In genomic region chr14:24240110-24240918, GRCh38 we compare ENCODE assay signal across 11 cellular contexts. TPM values are rescaled to one million over a fixed set of nuclear protein-coding genes. Genes with fewer than 3 reads are reported as not detected.
A peak's percentile ranks its signal among the peaks of the same experiment; 100 is the strongest.
DNase-seq lines count a peak whose midpoint lies in the region; ATAC-seq, FAIRE-seq and TF ChIP-seq lines count a peak whose summit lies in the region.
"Had no signal": no experiment of that assay in that cellular context is flagged by ENCODE, and none has a peak within 500 bp of the region (broad histone marks: within the 10 kb centered on the region; RNA-seq: fewer than 3 reads in every experiment).

No MANE protein-coding gene starts in this region.

- DNase-seq in cardiac septum (ENCODE audit: low spot score) (peak; percentile 53), Right ventricle myocardium inferior (ENCODE audit: missing footprints) (no peak), K562 (ENCODE audit: extremely low read depth in 1 of 4, low spot score in 3 of 4) (no peak), vagina (ENCODE audit: extremely low spot score in 2 of 2) (peak in 1 of 2 donors; percentile 84), Kasumi-1 (lab: John Stamatoyannopoulos, UW) (no peak), DMS 273 treated with DMSO at 0.1 percent for 48 hours (lab: John Stamatoyannopoulos, UW) (no peak)
- no peak for DNase-seq in naive thymus-derived CD4-positive, alpha-beta T cell
- DNase-seq: C1 segment of cervical spinal cord; NCI-H748 treated with DMSO at 0.1 percent for 48 hours; stimulated activated CD4-positive, alpha-beta T cell treated with anti-CD3 and anti-CD28 coated beads, Interleukin-2, amount 100 ng/mL, for 24 hours had no signal

- H3K27ac Mint-ChIP-seq in naive thymus-derived CD4-positive, alpha-beta T cell: peak overlapping the region in 8 of 9 donors; percentile 51 to 100 (median 84)

- POLR2A ChIA-PET in K562 (lab: Yijun Ruan, JAX): interaction anchor here (1.1 kb wide), 1 partner anchor 59 kb away, joined by 4 read pairs; the partner anchor contains the start of genes DHRS1 and NOP9
- POLR2A ChIA-PET in naive thymus-derived CD4-positive, alpha-beta T cell (lab: Charles Lee): interaction anchor here (2.5 to 7.2 kb wide), 9 partner anchors 7 to 190 kb away, joined by 15 to 125 read pairs (median 27); partner anchors contain the start of genes CBLN3, CHMP4A, CIDEB and DHRS1

- peak overlapping the region in 1 of 2 experiments; percentile 58; a peak in 1 of 4 replicates for H3K9ac ChIP-seq in K562 (ENCODE audit: insufficient read depth in 1 of 2, low read depth in 2 of 2, low read length in 2 of 2)

- H3K79me2 ChIP-seq in K562 (ENCODE audit: control insufficient read depth, insufficient read depth, low read length): peaks cover 10% of the 10 kb centered on the region; the same call in 2 of the 3 replicates

- peak overlapping the region; percentile 13 to 99 (median 87) for H3K4me3 Mint-ChIP-seq in naive thymus-derived CD4-positive, alpha-beta T cell

- peaks cover 57% of the 10 kb centered on the region for H3K36me3 ChIP-seq in K562 (ENCODE audit: control insufficient read depth, insufficient read depth, low read length)
- H3K36me3 ChIP-seq in naive thymus-derived CD4-positive, alpha-beta T cell (ENCODE audit: control insufficient read depth in 2 of 3, insufficient read depth in 3 of 3, low read length in 3 of 3): peaks cover 20 to 58% (median 26%) of the 10 kb centered on the region in 3 experiments
- H3K36me3 ChIP-seq in vagina: peaks cover 0 to 54% of the 10 kb centered on the region in 2 donors

- 82% methylated on average over 9 of the region's 9 CpGs for WGBS in K562 (ENCODE audit: insufficient coverage, low coverage, missing lambda C conversion rate)

- intact Hi-C loops in cardiac septum (cut with DNase I): loop anchor here (2.0 to 5.0 kb wide), 2 partner anchors 26 to 192 kb away; no protein-coding TSS in a partner anchor
- intact Hi-C loops in Right ventricle myocardium inferior (cut with DNase I): no loop called here
- intact Hi-C loops in K562 (cut with micrococcal nuclease): no loop called here
- intact Hi-C loops in naive thymus-derived CD4-positive, alpha-beta T cell (cut with micrococcal nuclease): no loop called here
- intact Hi-C loops in vagina (cut with DNase I): loop anchor here (5.0 kb wide), 1 partner anchor 192 kb away; no protein-coding TSS in a partner anchor

- no peak for FAIRE-seq in K562 (lab: Jason Lieb, UNC)

- H3K4me3 ChIP-seq in K562 (no peak overlapping the region), vagina (no peak overlapping the region)
- no peak overlapping the region for H3K4me3 ChIP-seq in naive thymus-derived CD4-positive, alpha-beta T cell (ENCODE audit: low read length)

- H3K27me3 ChIP-seq in K562 (ENCODE audit: control insufficient read depth in 2 of 2, insufficient read depth in 2 of 2, low read length in 2 of 2) (no peaks in the 10 kb centered on the region), vagina (no peaks in the 10 kb centered on the region)
- H3K27me3 ChIP-seq in naive thymus-derived CD4-positive, alpha-beta T cell (ENCODE audit: control insufficient read depth in 2 of 2, insufficient read depth in 2 of 2, low read length in 2 of 2): no peaks in the 10 kb centered on the region

- no peaks in the 10 kb centered on the region for H3K9me3 ChIP-seq in K562 (replicated peaks; ENCODE audit: control insufficient read depth, insufficient read depth, low read depth, low read length)
- H3K9me3 ChIP-seq in naive thymus-derived CD4-positive, alpha-beta T cell (ENCODE audit: control insufficient read depth in 2 of 3, low read length in 3 of 3): no peaks in the 10 kb centered on the region
- H3K9me3 ChIP-seq in vagina: no peaks in the 10 kb centered on the region

- no peak for ATAC-seq in Right ventricle myocardium inferior
- no peak for ATAC-seq in K562
- no peak for ATAC-seq in naive thymus-derived CD4-positive, alpha-beta T cell
- no peak for ATAC-seq in HG03196 (IDR thresholded peaks at IDR 0.05; ENCODE audit: unreplicated experiment)

- no peaks in the 10 kb centered on the region for H3K27me3 Mint-ChIP-seq in naive thymus-derived CD4-positive, alpha-beta T cell

- TF ChIP-seq RAD21 in K562 (CRISPR knock-in tag; conservative IDR thresholded peaks at IDR 0.05 in 1 of 2, IDR thresholded peaks at IDR 0.05 in 1 of 2): no peak

- no peak overlapping the region for H3K27ac ChIP-seq in K562 (ENCODE audit: extremely low read depth, low read depth, low read length)
- peak overlapping the region; percentile 98 for H3K27ac ChIP-seq in naive thymus-derived CD4-positive, alpha-beta T cell (ENCODE audit: low read depth, low read length)
- peak overlapping the region; percentile 98 for H3K27ac ChIP-seq in vagina

- H4K20me1 ChIP-seq in K562 (replicated peaks; ENCODE audit: control insufficient read depth, insufficient read depth, low read length): no peaks in the 10 kb centered on the region; the same call in 1 of the 2 replicates

- H3K4me1 ChIP-seq in K562 (replicated peaks in 1 of 2; ENCODE audit: control insufficient read depth in 2 of 2, insufficient read depth in 2 of 2, low read length in 2 of 2) (peaks cover 13 to 15% of the 10 kb centered on the region in 2 experiments; a peak in 4 of 5 replicates), vagina (peaks cover 47% of the 10 kb centered on the region)
- peaks cover 37 to 40% of the 10 kb centered on the region in 2 donors for H3K4me1 ChIP-seq in naive thymus-derived CD4-positive, alpha-beta T cell (ENCODE audit: control insufficient read depth in 2 of 2, insufficient read depth in 2 of 2, low read length in 2 of 2)

- H3K36me3 Mint-ChIP-seq in naive thymus-derived CD4-positive, alpha-beta T cell: peaks cover 11 to 39% (median 32%) of the 10 kb centered on the region in 5 donors

- H3K4me2 ChIP-seq in K562 (ENCODE audit: insufficient read depth, low read length): no peak overlapping the region

- H3K4me1 Mint-ChIP-seq in naive thymus-derived CD4-positive, alpha-beta T cell: peaks cover 52 to 85% (median 67%) of the 10 kb centered on the region in 7 donors

- CTCF ChIA-PET in K562 (lab: Yijun Ruan, JAX; ENCODE audit: low intra/inter-chr PET ratio): no interaction called here
- CTCF ChIA-PET in naive thymus-derived CD4-positive, alpha-beta T cell (lab: Charles Lee): interaction anchor here (7.9 kb wide), 1 partner anchor 59 kb away, joined by 140 read pairs; the partner anchor contains the start of genes DHRS1 and NOP9

- no peak overlapping the region for H2AFZ ChIP-seq in K562 (ENCODE audit: low read depth, low read length)

- peaks cover 0 to 1% (median 0%) of the 10 kb centered on the region in 11 donors for H3K9me3 Mint-ChIP-seq in naive thymus-derived CD4-positive, alpha-beta T cell

- no TSS peak for BruUV-seq in K562 (replicated peaks; lab: Mats Ljungman, UMichigan)

- no peak for TF ChIP-seq EP300 in K562 (IDR thresholded peaks at IDR 0.05; ENCODE audit: low read length)

- no peaks in the 10 kb centered on the region for H3K9me1 ChIP-seq in K562 (ENCODE audit: control insufficient read depth, insufficient read depth, low read length)

- TF ChIP-seq POLR2A in K562 (conservative IDR thresholded peaks at IDR 0.05) (no peak), vagina (IDR thresholded peaks at IDR 0.05) (no peak)

- TF ChIP-seq CTCF in K562 (IDR thresholded peaks at IDR 0.05 in 2 of 3, conservative IDR thresholded peaks at IDR 0.05 in 1 of 3; ENCODE audit: insufficient read depth in 2 of 3, low read depth in 1 of 3, low read length in 3 of 3) (no peak), vagina (IDR thresholded peaks at IDR 0.05) (no peak)

- in situ Hi-C loops in K562 (cut with MboI): loop anchor here (5.0 to 10.0 kb wide), 2 partner anchors 57 to 194 kb away; partner anchors contain the start of genes DHRS1 and NOP9

RNA-seq across cellular contexts. Expression of gene TINF2, which starts 2.1 kb away (rescaled TPM):
- 42.3 TPM for total RNA-seq in cardiac septum
- 33.0 TPM for total RNA-seq in Right ventricle myocardium inferior
- 21.0 and 30.8 TPM in 2 replicates for total RNA-seq in K562 (2011; cell fraction: chromatin; rRNA removed; ENCODE audit: low replicate concordance)
- total RNA-seq in K562 (2011; cell fraction: nucleolus; rRNA removed): 23.3 and 23.8 TPM in 2 replicates
- 18.8 and 21.9 TPM in 2 replicates for total RNA-seq in K562 (2011; cell fraction: nucleoplasm; rRNA removed)
- 13.8 and 19.3 TPM in 2 replicates for total RNA-seq in K562 (2014; rRNA removed)
- 20.2 and 21.5 TPM in 2 replicates for total RNA-seq in K562 (2014; rRNA removed; fragmentation: Illumina TruSeq; extraction: Trizol)
- total RNA-seq in K562 (2015; rRNA removed; fragmentation: Illumina TruSeq; extraction: Trizol): 18.6 and 19.0 TPM in 2 replicates
- 20.9 and 24.1 TPM in 2 replicates for total RNA-seq in K562 (2021)
- polyA plus RNA-seq in K562 (2011; rRNA removed): 15.6 and 18.5 TPM in 2 replicates
- 13.3 and 15.7 TPM in 2 replicates for polyA plus RNA-seq in K562 (2011; cell fraction: cytosol; rRNA removed)
- polyA plus RNA-seq in K562 (2011; cell fraction: nucleus; rRNA removed): 29.9 and 31.3 TPM in 2 replicates
- 21.8 and 23.9 TPM in 2 replicates for polyA plus RNA-seq in K562 (2012)
- polyA plus RNA-seq in K562 (2014; fragmentation: Illumina TruSeq; extraction: Trizol): 31.5 and 33.8 TPM in 2 replicates
- 10 to 100 TPM in 1 of 2 experiments, 1 to 10 TPM in 1; 9.7 to 11.3 TPM for polyA plus RNA-seq in K562 (2014; fragmentation: Nextera tagmentation; extraction: Ambion mirVana)
- 12.0 and 14.9 TPM in 2 replicates for polyA plus RNA-seq in K562 (2014; rRNA removed)
- polyA minus RNA-seq in K562 (2011; rRNA and poly(A)+ RNA removed): 8.1 and 9.1 TPM in 2 replicates
- 5.2 and 5.6 TPM in 2 replicates for polyA minus RNA-seq in K562 (2011; cell fraction: cytosol; rRNA and poly(A)+ RNA removed)
- 11.3 and 14.3 TPM in 2 replicates for polyA minus RNA-seq in K562 (2011; cell fraction: nucleus; rRNA and poly(A)+ RNA removed)
- 100 to 1,000 TPM; 133 to 150 (median 139) TPM for total RNA-seq in naive thymus-derived CD4-positive, alpha-beta T cell
- 100 to 1,000 TPM; 143 to 186 TPM for polyA plus RNA-seq in naive thymus-derived CD4-positive, alpha-beta T cell
- 64.1 TPM for total RNA-seq in vagina

RNA-seq across cellular contexts. Expression of gene GMPR2, which starts 7.6 kb away (rescaled TPM):
- total RNA-seq in cardiac septum (33.2 TPM), Right ventricle myocardium inferior (29.1 TPM), K562 (2014; rRNA removed) (37.9 and 40.0 TPM in 2 replicates), K562 (2014; rRNA removed; fragmentation: Illumina TruSeq; extraction: Trizol) (35.9 and 38.7 TPM in 2 replicates), K562 (2015; rRNA removed; fragmentation: Illumina TruSeq; extraction: Trizol) (29.0 and 30.5 TPM in 2 replicates), K562 (2021) (32.6 and 35.2 TPM in 2 replicates), vagina (35.6 TPM)
- total RNA-seq in K562 (2011; cell fraction: chromatin; rRNA removed; ENCODE audit: low replicate concordance): 55.4 and 58.6 TPM in 2 replicates
- 42.4 and 43.9 TPM in 2 replicates for total RNA-seq in K562 (2011; cell fraction: nucleolus; rRNA removed)
- total RNA-seq in K562 (2011; cell fraction: nucleoplasm; rRNA removed): 34.0 and 44.4 TPM in 2 replicates
- polyA plus RNA-seq in K562 (2011; rRNA removed) (36.3 and 44.1 TPM in 2 replicates), K562 (2014; fragmentation: Illumina TruSeq; extraction: Trizol) (38.8 and 40.5 TPM in 2 replicates), K562 (2014; fragmentation: Nextera tagmentation; extraction: Ambion mirVana) (10 to 100 TPM; 40.0 to 67.4 TPM), K562 (2014; rRNA removed) (26.4 and 28.4 TPM in 2 replicates)
- polyA plus RNA-seq in K562 (2011; cell fraction: cytosol; rRNA removed): 24.1 and 39.4 TPM in 2 replicates
- polyA plus RNA-seq in K562 (2011; cell fraction: nucleus; rRNA removed): 124 and 126 TPM in 2 replicates
- 44.7 and 62.7 TPM in 2 replicates for polyA plus RNA-seq in K562 (2012)
- 28.0 and 29.2 TPM in 2 replicates for polyA minus RNA-seq in K562 (2011; rRNA and poly(A)+ RNA removed)
- 17.1 and 18.0 TPM in 2 replicates for polyA minus RNA-seq in K562 (2011; cell fraction: cytosol; rRNA and poly(A)+ RNA removed)
- polyA minus RNA-seq in K562 (2011; cell fraction: nucleus; rRNA and poly(A)+ RNA removed): 26.5 and 46.5 TPM in 2 replicates
- 10 to 100 TPM; 38.2 to 91.6 (median 69.5) TPM for total RNA-seq in naive thymus-derived CD4-positive, alpha-beta T cell
- 100 to 1,000 TPM in 1 of 2 donors, 10 to 100 TPM in 1; 99.9 to 107 TPM for polyA plus RNA-seq in naive thymus-derived CD4-positive, alpha-beta T cell

RNA-seq across cellular contexts. Expression of gene NEDD8, which starts 8.1 kb away (rescaled TPM):
- total RNA-seq in cardiac septum: 167 TPM
- 218 TPM for total RNA-seq in Right ventricle myocardium inferior
- total RNA-seq in K562 (2011; cell fraction: chromatin; rRNA removed; ENCODE audit: low replicate concordance): 34.2 and 38.9 TPM in 2 replicates
- 33.3 and 34.2 TPM in 2 replicates for total RNA-seq in K562 (2011; cell fraction: nucleolus; rRNA removed)
- 51.0 and 88.3 TPM in 2 replicates for total RNA-seq in K562 (2011; cell fraction: nucleoplasm; rRNA removed)
- total RNA-seq in K562 (2014; rRNA removed): 219 and 275 TPM in 2 replicates
- 260 and 291 TPM in 2 replicates for total RNA-seq in K562 (2014; rRNA removed; fragmentation: Illumina TruSeq; extraction: Trizol)
- 235 and 243 TPM in 2 replicates for total RNA-seq in K562 (2015; rRNA removed; fragmentation: Illumina TruSeq; extraction: Trizol)
- total RNA-seq in K562 (2021): 139 and 142 TPM in 2 replicates
- polyA plus RNA-seq in K562 (2011; rRNA removed): 218 and 229 TPM in 2 replicates
- 163 and 225 TPM in 2 replicates for polyA plus RNA-seq in K562 (2011; cell fraction: cytosol; rRNA removed)
- polyA plus RNA-seq in K562 (2011; cell fraction: nucleus; rRNA removed): 74.2 and 117 TPM in 2 replicates
- polyA plus RNA-seq in K562 (2012): 143 and 265 TPM in 2 replicates
- 225 and 233 TPM in 2 replicates for polyA plus RNA-seq in K562 (2014; fragmentation: Illumina TruSeq; extraction: Trizol)
- 100 to 1,000 TPM; 628 to 691 TPM for polyA plus RNA-seq in K562 (2014; fragmentation: Nextera tagmentation; extraction: Ambion mirVana)
- polyA plus RNA-seq in K562 (2014; rRNA removed): 328 and 342 TPM in 2 replicates
- polyA minus RNA-seq in K562 (2011; rRNA and poly(A)+ RNA removed): 115 and 124 TPM in 2 replicates
- polyA minus RNA-seq in K562 (2011; cell fraction: cytosol; rRNA and poly(A)+ RNA removed): 27.9 and 42.0 TPM in 2 replicates
- 14.8 and 24.7 TPM in 2 replicates for polyA minus RNA-seq in K562 (2011; cell fraction: nucleus; rRNA and poly(A)+ RNA removed)
- total RNA-seq in naive thymus-derived CD4-positive, alpha-beta T cell: 100 to 1,000 TPM in 3 of 5 experiments, 10 to 100 TPM in 2; 73.5 to 175 (median 106) TPM
- polyA plus RNA-seq in naive thymus-derived CD4-positive, alpha-beta T cell: 100 to 1,000 TPM; 254 to 340 TPM
- total RNA-seq in vagina: 140 TPM

RNA-seq across cellular contexts. Expression of gene TGM1, which starts 22.7 kb away (rescaled TPM):
- total RNA-seq in cardiac septum (0.48 TPM), Right ventricle myocardium inferior (1.1 TPM), K562 (2014; rRNA removed) (1.0 and 1.7 TPM in 2 replicates), K562 (2014; rRNA removed; fragmentation: Illumina TruSeq; extraction: Trizol) (0.19 and 0.29 TPM in 2 replicates), K562 (2015; rRNA removed; fragmentation: Illumina TruSeq; extraction: Trizol) (0.40 and 0.45 TPM in 2 replicates), K562 (2021) (0.63 and 2.4 TPM in 2 replicates), vagina (269 TPM)
- total RNA-seq in K562 (2011; cell fraction: chromatin; rRNA removed; ENCODE audit: low replicate concordance): 12.3 and 30.0 TPM in 2 replicates
- 15.0 and 17.6 TPM in 2 replicates for total RNA-seq in K562 (2011; cell fraction: nucleolus; rRNA removed)
- total RNA-seq in K562 (2011; cell fraction: nucleoplasm; rRNA removed): 9.9 and 10.5 TPM in 2 replicates
- polyA plus RNA-seq in K562 (2011; rRNA removed) (1.0 and 2.1 TPM in 2 replicates), K562 (2014; fragmentation: Illumina TruSeq; extraction: Trizol) (0.83 and 0.88 TPM in 2 replicates), K562 (2014; fragmentation: Nextera tagmentation; extraction: Ambion mirVana) (under 1 TPM; 0.13 to 0.20 TPM), K562 (2014; rRNA removed) (0.76 and 4.4 TPM in 2 replicates)
- polyA plus RNA-seq in K562 (2011; cell fraction: cytosol; rRNA removed): 1.5 and 2.1 TPM in 2 replicates
- polyA plus RNA-seq in K562 (2011; cell fraction: nucleus; rRNA removed): 18.7 and 21.7 TPM in 2 replicates
- 0.61 and 1.5 TPM in 2 replicates for polyA plus RNA-seq in K562 (2012)
- polyA minus RNA-seq in K562 (2011; rRNA and poly(A)+ RNA removed): 0.28 and 0.66 TPM in 2 replicates
- polyA minus RNA-seq in K562 (2011; cell fraction: cytosol; rRNA and poly(A)+ RNA removed): not detected in 2 replicates
- polyA minus RNA-seq in K562 (2011; cell fraction: nucleus; rRNA and poly(A)+ RNA removed): 3.5 and 3.7 TPM in 2 replicates
- 10 to 100 TPM in 1 of 5 experiments, 1 to 10 TPM in 4; 4.8 to 12.9 (median 7.1) TPM for total RNA-seq in naive thymus-derived CD4-positive, alpha-beta T cell
- not detected for polyA plus RNA-seq in naive thymus-derived CD4-positive, alpha-beta T cell

RNA-seq across cellular contexts. Expression of gene MDP1, which starts 24.4 kb away (rescaled TPM):
- total RNA-seq in cardiac septum (16.7 TPM), Right ventricle myocardium inferior (17.0 TPM), K562 (2014; rRNA removed) (2.7 and 6.8 TPM in 2 replicates), K562 (2014; rRNA removed; fragmentation: Illumina TruSeq; extraction: Trizol) (8.9 and 11.0 TPM in 2 replicates), K562 (2015; rRNA removed; fragmentation: Illumina TruSeq; extraction: Trizol) (7.8 and 8.5 TPM in 2 replicates), K562 (2021) (10.5 and 11.0 TPM in 2 replicates), vagina (32.7 TPM)
- total RNA-seq in K562 (2011; cell fraction: chromatin; rRNA removed; ENCODE audit: low replicate concordance): 3.0 and 11.2 TPM in 2 replicates
- total RNA-seq in K562 (2011; cell fraction: nucleolus; rRNA removed): 8.7 and 9.2 TPM in 2 replicates
- 3.9 and 5.9 TPM in 2 replicates for total RNA-seq in K562 (2011; cell fraction: nucleoplasm; rRNA removed)
- polyA plus RNA-seq in K562 (2011; rRNA removed) (11.6 and 12.6 TPM in 2 replicates), K562 (2014; fragmentation: Illumina TruSeq; extraction: Trizol) (9.1 and 10.1 TPM in 2 replicates), K562 (2014; fragmentation: Nextera tagmentation; extraction: Ambion mirVana) (10 to 100 TPM; 27.2 to 29.6 TPM), K562 (2014; rRNA removed) (11.9 and 15.3 TPM in 2 replicates)
- polyA plus RNA-seq in K562 (2011; cell fraction: cytosol; rRNA removed): 9.7 and 12.9 TPM in 2 replicates
- polyA plus RNA-seq in K562 (2011; cell fraction: nucleus; rRNA removed): 12.8 and 15.2 TPM in 2 replicates
- polyA plus RNA-seq in K562 (2012): 9.3 and 11.2 TPM in 2 replicates
- 1.8 and 4.2 TPM in 2 replicates for polyA minus RNA-seq in K562 (2011; rRNA and poly(A)+ RNA removed)
- 1.7 and 3.4 TPM in 2 replicates for polyA minus RNA-seq in K562 (2011; cell fraction: cytosol; rRNA and poly(A)+ RNA removed)
- 5.8 and 6.0 TPM in 2 replicates for polyA minus RNA-seq in K562 (2011; cell fraction: nucleus; rRNA and poly(A)+ RNA removed)
- total RNA-seq in naive thymus-derived CD4-positive, alpha-beta T cell: 10 to 100 TPM in 3 of 5 experiments, 1 to 10 TPM in 2; 5.5 to 18.5 (median 14.2) TPM
- polyA plus RNA-seq in naive thymus-derived CD4-positive, alpha-beta T cell: 10 to 100 TPM; 33.1 to 36.4 TPM

Comparison
In these comparisons a context has a peak if more than half of its experiments do, and no peak if none do; other contexts are left out.
1. intact Hi-C loops: an anchor here in cardiac septum (2.0 to 5.0 kb wide) and vagina (5.0 kb wide); none called in Right ventricle myocardium inferior, K562 and naive thymus-derived CD4-positive, alpha-beta T cell.